ENCODE assay signal across 6 cellular contexts in the genomic region with DNA sequence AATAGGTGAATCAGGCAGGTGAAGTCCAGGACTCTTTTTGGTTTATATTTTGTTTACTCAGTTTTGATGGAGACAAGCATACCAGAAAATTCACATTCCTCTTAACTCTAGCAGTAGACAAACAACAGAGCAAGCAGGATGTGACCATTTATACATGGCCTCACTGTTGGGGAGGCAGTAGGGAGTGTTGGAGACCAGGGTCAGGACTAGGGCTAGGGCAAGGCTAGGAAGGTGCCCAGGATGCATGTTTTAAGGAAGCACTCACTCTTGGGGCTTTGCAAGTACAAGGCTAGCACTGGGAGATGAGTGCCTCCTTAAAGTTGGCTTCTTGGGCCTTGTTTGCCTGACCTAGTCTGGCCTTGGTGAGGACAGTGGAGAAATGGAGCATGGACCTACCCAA.
DNase-seq lines count a peak whose midpoint lies in the region; ATAC-seq, FAIRE-seq and TF ChIP-seq lines count a peak whose summit lies in the region.
"Not testable (repeated sequence)": the region's sequence is repeated elsewhere in the genome, so short reads cannot be mapped to it uniquely, and the experiment has no call there.

No MANE protein-coding gene starts in this region.

- in situ Hi-C loops in Panc1 (cut with HindIII; ENCODE audit: low pct_unique_long_range_greater_than_20kb, low sequenced_read_pairs); HepG2 (cut with HindIII; ENCODE audit: extremely low pct_ligation_motif_present, low pct_unique_long_range_greater_than_20kb): not testable (repeated sequence)

- H4K8ac ChIP-seq in trophoblast cell (ENCODE audit: low read depth, low read length) = not testable (repeated sequence)

- not testable (repeated sequence) for TF ChIP-seq EP300 in HepG2 (IDR thresholded peaks at IDR 0.05; ENCODE audit: low read depth in 2 of 2, low read length in 2 of 2); HepG2 (CRISPR knock-in tag; IDR thresholded peaks at IDR 0.05; ENCODE audit: borderline replicate concordance)

- intact Hi-C loops in Panc1 (cut with micrococcal nuclease; ENCODE audit: unreplicated experiment); left colon (cut with DNase I, micrococcal nuclease); HepG2 (cut with micrococcal nuclease; ENCODE audit: unreplicated experiment): not testable (repeated sequence)

- H2BK120ac ChIP-seq in trophoblast cell (ENCODE audit: insufficient read depth, low read length, poor library complexity) = not testable (repeated sequence)

- H2BK5ac ChIP-seq in trophoblast cell (ENCODE audit: low read depth, low read length, poor library complexity) = peak overlapping the region; percentile 42

- H4K12ac ChIP-seq in trophoblast cell (ENCODE audit: low read depth, low read length) = not testable (repeated sequence)

- peak overlapping the region; percentile 42 for H2BK12ac ChIP-seq in trophoblast cell (ENCODE audit: low read length)

- FAIRE-seq in HTR-8/SVneo (lab: Jason Lieb, UNC) = peak; percentile 80
- FAIRE-seq in HepG2 (lab: Jason Lieb, UNC) = peak; percentile 73

- not testable (repeated sequence) for H3K27ac ChIP-seq in Panc1 (ENCODE audit: low read length); HepG2 (ENCODE audit: extremely low read length, insufficient read depth, low read length); trophoblast cell (ENCODE audit: low read depth, low read length)

- peak overlapping the region; percentile 19 for H4K91ac ChIP-seq in trophoblast cell (ENCODE audit: low read depth, low read length)

- H3K27me3 ChIP-seq in Panc1 (ENCODE audit: control insufficient read depth, insufficient read depth, low read length); HepG2 (ENCODE audit: control insufficient read depth in 1 of 2, insufficient read depth in 2 of 2, low read length in 2 of 2); trophoblast cell (ENCODE audit: insufficient read depth, low read length): not testable (repeated sequence)

- POLR2A ChIA-PET in Panc1 (lab: Charles Lee); HepG2 (lab: Yijun Ruan, JAX): not testable (repeated sequence)

- H4K20me1 ChIP-seq in HepG2 (ENCODE audit: insufficient read depth, low read length) = not testable (repeated sequence)

- DNase-seq in HTR-8/SVneo (ENCODE audit: insufficient read length, low spot score); Panc1 (ENCODE audit: low read depth, low spot score); left colon; HepG2 (ENCODE audit: low spot score); trophoblast cell: not testable (repeated sequence)

- H3K4ac ChIP-seq in trophoblast cell (ENCODE audit: low read depth, low read length) = not testable (repeated sequence)

- not testable (repeated sequence) for BruUV-seq in Panc1 (replicated peaks; lab: Mats Ljungman, UMichigan); HepG2 (replicated peaks; lab: Mats Ljungman, UMichigan)

- not testable (repeated sequence) for H3K79me2 ChIP-seq in HepG2 (ENCODE audit: insufficient read depth, low read length); trophoblast cell (ENCODE audit: control insufficient read depth, insufficient read depth, low read length, poor library complexity)

- not testable (repeated sequence) for TF ChIP-seq RAD21 in HepG2 (CRISPR knock-in tag; IDR thresholded peaks at IDR 0.05)

- H3K4me1 ChIP-seq in Panc1 (ENCODE audit: control insufficient read depth, insufficient read depth, low read length); HepG2 (ENCODE audit: insufficient read depth, low read length); trophoblast cell (ENCODE audit: control insufficient read depth in 1 of 2, insufficient read depth in 2 of 2, low read length in 2 of 2): not testable (repeated sequence)

- H3K23ac ChIP-seq in trophoblast cell (ENCODE audit: low read length) = not testable (repeated sequence)

- not testable (repeated sequence) for H2AK5ac ChIP-seq in trophoblast cell (ENCODE audit: low read length)

- not testable (repeated sequence) for TF ChIP-seq POLR2A in HepG2 (IDR thresholded peaks at IDR 0.05; ENCODE audit: insufficient read depth in 1 of 2, low read depth in 2 of 2, low read length in 2 of 2)

- peak overlapping the region; percentile 53 for H3K14ac ChIP-seq in trophoblast cell (ENCODE audit: low read length)

- H3K36me3 ChIP-seq in Panc1 (ENCODE audit: control insufficient read depth, insufficient read depth, low read length); HepG2 (replicated peaks in 1 of 2; ENCODE audit: control insufficient read depth in 1 of 2, insufficient read depth in 2 of 2, low read length in 2 of 2); trophoblast cell (ENCODE audit: control insufficient read depth in 1 of 2, insufficient read depth in 2 of 2, low read length in 2 of 2): not testable (repeated sequence)

- not testable (repeated sequence) for H3K18ac ChIP-seq in trophoblast cell (ENCODE audit: low read length)

- TF ChIP-seq CTCF in Panc1 (IDR thresholded peaks at IDR 0.05); HepG2 (CRISPR knock-in tag; IDR thresholded peaks at IDR 0.05): not testable (repeated sequence)

- H3K79me1 ChIP-seq in trophoblast cell (ENCODE audit: low read length) = peaks cover 12% of the 10 kb centered on the region

- H3K9ac ChIP-seq in HepG2 (ENCODE audit: insufficient read depth, low read depth, low read length); trophoblast cell (ENCODE audit: low read length): not testable (repeated sequence)

- not testable (repeated sequence) for H3K4me3 ChIP-seq in Panc1 (ENCODE audit: low read depth in 2 of 2, low read length in 2 of 2); HepG2 (replicated peaks in 1 of 3; ENCODE audit: insufficient read depth in 1 of 3, low read depth in 2 of 3, low read length in 3 of 3); trophoblast cell (ENCODE audit: low read depth, low read length)

- CTCF ChIA-PET in Panc1 (lab: Charles Lee); HepG2 (lab: Yijun Ruan, JAX; ENCODE audit: low intra/inter-chr PET ratio, low total read pairs): not testable (repeated sequence)

- H3K4me2 ChIP-seq in HepG2 (ENCODE audit: low read depth, low read length); trophoblast cell (ENCODE audit: low read length): not testable (repeated sequence)

- ATAC-seq in Panc1 = peak; percentile 62
- ATAC-seq in esophagus mucosa = peak; percentile 37
- peak; percentile 11 for ATAC-seq in left colon
- ATAC-seq in HepG2 = peak; percentile 56

- not testable (repeated sequence) for H2AFZ ChIP-seq in HepG2 (ENCODE audit: low read length); trophoblast cell (ENCODE audit: insufficient read depth, low read length, poor library complexity)

- not testable (repeated sequence) for H3K9me3 ChIP-seq in Panc1 (ENCODE audit: control insufficient read depth, insufficient read depth, low read depth, low read length); HepG2 (ENCODE audit: low read length); trophoblast cell (ENCODE audit: insufficient read depth, low read depth, low read length)

Comparison
In these comparisons a context has a peak if more than half of its experiments do, and no peak if none do; other contexts are left out.
1. ATAC-seq: peak in every context shown above with its lines; median percentile 62 in Panc1; 56 in HepG2; 37 in esophagus mucosa; 11 in left colon.